Comparison of ENCODE assay signal across 19 cellular contexts in the genomic region with DNA sequence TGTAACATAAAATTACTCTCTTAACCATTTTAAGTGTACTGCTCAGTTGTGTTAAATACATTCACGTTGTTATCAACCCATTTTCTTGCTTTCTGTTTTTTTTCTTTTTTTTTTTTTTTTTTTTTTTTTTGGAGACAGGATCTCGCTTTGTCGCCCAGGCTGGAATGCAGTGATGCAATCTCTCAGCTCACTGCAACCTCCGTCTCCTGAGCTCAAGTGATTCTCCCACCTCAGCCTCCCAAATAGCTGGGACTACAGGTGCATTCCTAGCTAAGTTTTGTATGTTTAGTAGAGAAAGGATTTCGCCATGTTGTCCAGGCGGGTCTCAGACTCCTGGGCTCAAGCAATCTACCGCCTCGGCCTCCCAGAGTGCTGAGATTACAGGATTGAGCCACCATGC. TPM values are rescaled to one million over a fixed set of nuclear protein-coding genes. Genes with fewer than 3 reads are reported as not detected.
"Had no signal": no experiment of that assay in that cellular context is flagged by ENCODE, and none has a peak within 500 bp of the region (broad histone marks: within the 10 kb centered on the region; RNA-seq: fewer than 3 reads in every experiment).

No MANE protein-coding gene starts in this region.

- H3K9me3 ChIP-seq: thyroid gland had no signal

- ATAC-seq: left lobe of liver had no signal

- H3K9me3 Mint-ChIP-seq: nephron progenitor cell; T-helper 1 cell treated with Interleukin-12 subunit alpha and Interleukin-12 subunit beta and Interleukin-4 antibody, amounts not matched to agents 30 μg/mL and 1 μg/mL, for 36 hours had no signal

- H3K36me3 ChIP-seq: thyroid gland had no signal

- H3K4me1 ChIP-seq: thyroid gland had no signal

- H3K36me3 Mint-ChIP-seq: activated CD8-positive, alpha-beta memory T cell treated with anti-CD3 and anti-CD28 coated beads, Interleukin-2, amount 10 ng/mL, durations not matched to agents 7 days and 5 days had no signal

- DNase-seq: activated CD8-positive, alpha-beta memory T cell treated with anti-CD3 and anti-CD28 coated beads, Interleukin-2, amount 10 ng/mL, durations not matched to agents 7 days and 5 days; activated effector memory CD4-positive, alpha-beta T cell treated with anti-CD3 and anti-CD28 coated beads, Interleukin-2, amount 50 U/mL, for 16 hours; activated naive CD4-positive, alpha-beta T cell treated with anti-CD3 and anti-CD28 coated beads, Interleukin-2, amount 50 U/mL, for 16 hours; effector memory CD4-positive, alpha-beta T cell; foreskin melanocyte; kidney; midbrain; nephron progenitor cell; posterior cingulate gyrus; thyroid gland had no signal

- H3K4me3 Mint-ChIP-seq: activated CD8-positive, alpha-beta memory T cell treated with anti-CD3 and anti-CD28 coated beads, Interleukin-2, amount 10 ng/mL, durations not matched to agents 7 days and 5 days; nephron progenitor cell had no signal

- H3K27ac ChIP-seq: thyroid gland had no signal

- H3K27ac Mint-ChIP-seq: activated CD8-positive, alpha-beta memory T cell treated with anti-CD3 and anti-CD28 coated beads, Interleukin-2, amount 10 ng/mL, durations not matched to agents 7 days and 5 days; T-helper 1 cell treated with Interleukin-12 subunit alpha and Interleukin-12 subunit beta and Interleukin-4 antibody, amounts not matched to agents 30 μg/mL and 1 μg/mL, for 36 hours had no signal

- FAIRE-seq: kidney had no signal

- H3K27me3 ChIP-seq: thyroid gland had no signal

- H3K4me3 ChIP-seq: lung, thyroid gland had no signal

RNA-seq across cellular contexts. Expression of a gene that starts 42.5 kb away (rescaled TPM):
- total RNA-seq: activated CD8-positive, alpha-beta memory T cell treated with anti-CD3 and anti-CD28 coated beads, Interleukin-2, amount 10 ng/mL, durations not matched to agents 7 days and 5 days; chondrocyte; dermis blood vessel endothelial cell; fibroblast of lung; kidney; left lobe of liver; renal cortical epithelial cell; subcutaneous adipose tissue; thyroid gland; ureter had no signal
- polyA plus RNA-seq: fibroblast of lung had no signal
